In the genomic region with DNA sequence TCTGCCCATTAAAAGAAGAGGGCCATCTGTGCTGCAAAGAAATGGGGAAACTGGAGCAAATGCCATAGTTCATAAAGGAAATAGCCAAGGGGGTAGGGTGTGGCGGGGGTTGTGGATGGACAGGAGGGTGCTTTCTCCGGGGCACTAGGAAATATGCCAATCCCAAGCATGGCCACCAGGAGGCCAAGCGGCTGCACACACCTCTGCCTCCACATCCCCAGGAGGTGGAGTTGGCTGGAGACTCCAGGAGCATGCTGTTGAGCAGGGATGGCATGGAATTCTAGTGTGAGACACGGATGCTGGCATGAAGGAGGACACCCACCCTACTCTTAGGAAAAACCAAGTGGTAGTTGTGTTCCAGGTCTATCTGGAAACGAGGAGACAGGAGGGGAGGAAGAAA, we compare ENCODE assay signal across 9 cellular contexts. TPM values are rescaled to one million over a fixed set of nuclear protein-coding genes. Genes with fewer than 3 reads are reported as not detected.
A peak's percentile ranks its signal among the peaks of the same experiment; 100 is the strongest.
DNase-seq lines count a peak whose midpoint lies in the region; ATAC-seq, FAIRE-seq and TF ChIP-seq lines count a peak whose summit lies in the region.
"Had no signal": no experiment of that assay in that cellular context is flagged by ENCODE, and none has a peak within 500 bp of the region (broad histone marks: within the 10 kb centered on the region; RNA-seq: fewer than 3 reads in every experiment).

No MANE protein-coding gene starts in this region.

- peak; percentile 38 for TF ChIP-seq CTCF in D721Med (IDR thresholded peaks at IDR 0.05; ENCODE audit: insufficient read depth, missing control alignments)
- TF ChIP-seq CTCF in fibroblast of mammary gland (conservative IDR thresholded peaks at IDR 0.05; ENCODE audit: control insufficient read depth, insufficient read depth, low read depth, low read length) = peak; percentile 37

- FAIRE-seq in D721Med (lab: Jason Lieb, UNC) = no peak

- DNase-seq in D721Med (ENCODE audit: insufficient read length, low spot score) (no peak), HT1080 (ENCODE audit: low read depth) (peak; percentile 43), fibroblast of mammary gland (ENCODE audit: low read depth) (no peak), NCI-H1436 treated with DMSO at 0.1 percent for 48 hours (lab: John Stamatoyannopoulos, UW) (no peak), MG63 (no peak)
- peak; percentile 63 for DNase-seq in activated CD4-positive, alpha-beta T cell treated with anti-CD3 and anti-CD28 coated beads for 48 hours
- peak; percentile 61 for DNase-seq in stimulated activated CD4-positive, alpha-beta T cell treated with anti-CD3 and anti-CD28 coated beads, Interleukin-15, amount 100 ng/mL, for 24 hours
- DNase-seq: naive B cell had no signal

- H3K36me3 ChIP-seq in MG63 = no peaks in the 10 kb centered on the region

- peaks cover 2% of the 10 kb centered on the region; the same call in 1 of the 2 replicates for H3K9me3 ChIP-seq in MG63

- H3K4me3 ChIP-seq in fibroblast of mammary gland (ENCODE audit: control insufficient read depth, low read depth, low read length) = no peak overlapping the region
- no peak overlapping the region for H3K4me3 ChIP-seq in MG63

- no peak for ATAC-seq in GM18511 (IDR thresholded peaks at IDR 0.05; ENCODE audit: unreplicated experiment)

- H3K27me3 ChIP-seq in MG63 = no peaks in the 10 kb centered on the region

RNA-seq across cellular contexts. Expression of gene NID2, which starts 25.2 kb away (rescaled TPM):
- 1.6 and 2.2 TPM in 2 replicates for total RNA-seq in HT1080 (2014; rRNA removed; shearing (Covaris generic))
- polyA plus RNA-seq in HT1080 (2015; cell fraction: cytosol; rRNA removed) = 1.6 and 2.3 TPM in 2 replicates
- 10.5 and 11.5 TPM in 2 replicates for polyA plus RNA-seq in HT1080 (2015; cell fraction: nucleus; rRNA removed)
- total RNA-seq in MG63 (2014; rRNA removed; shearing (Covaris generic); ENCODE audit: low replicate concordance) = 2.3 and 4.6 TPM in 2 replicates

RNA-seq across cellular contexts. Expression of gene RTRAF, which starts 54.3 kb away (rescaled TPM):
- total RNA-seq in HT1080 (2014; rRNA removed; shearing (Covaris generic)) = 192 and 251 TPM in 2 replicates
- polyA plus RNA-seq in HT1080 (2015; cell fraction: cytosol; rRNA removed) = 73.2 and 88.2 TPM in 2 replicates
- polyA plus RNA-seq in HT1080 (2015; cell fraction: nucleus; rRNA removed) = 46.2 and 48.2 TPM in 2 replicates
- total RNA-seq in MG63 (2014; rRNA removed; shearing (Covaris generic); ENCODE audit: low replicate concordance) = 76.2 and 77.2 TPM in 2 replicates

Comparison
In these comparisons a context has a peak if more than half of its experiments do, and no peak if none do; other contexts are left out.
1. DNase-seq: peak in HT1080 (single experiment), activated CD4-positive, alpha-beta T cell treated with anti-CD3 and anti-CD28 coated beads for 48 hours (single experiment) and stimulated activated CD4-positive, alpha-beta T cell treated with anti-CD3 and anti-CD28 coated beads, Interleukin-15, amount 100 ng/mL, for 24 hours (single experiment); none in D721Med (single experiment), fibroblast of mammary gland (single experiment), NCI-H1436 treated with DMSO at 0.1 percent for 48 hours (single experiment) and MG63 (single experiment).